ENCODE assay signal across 8 cellular contexts in genomic region chr15:34101366-34102174, GRCh38. TPM values are rescaled to one million over a fixed set of nuclear protein-coding genes. Genes with fewer than 3 reads are reported as not detected.
DNase-seq lines count a peak whose midpoint lies in the region; FAIRE-seq and TF ChIP-seq lines count a peak whose summit lies in the region.

EMC7 (minus strand) TSS chr15:34101862; CDS start chr15:34101839, 23 bp downstream.
PGBD4 (plus strand) TSS chr15:34102083; CDS start chr15:34102532, 449 bp downstream.

- peak in 3 of 4 donors; percentile 24 to 85 (median 80) for TF ChIP-seq POLR2A in esophagus squamous epithelium (IDR thresholded peaks at IDR 0.05)

- H3K4me1 ChIP-seq in DOHH2 (ENCODE audit: control insufficient read depth, low read length) (peaks cover 26% of the 10 kb centered on the region), GM23248 (ENCODE audit: insufficient read depth) (peaks cover 25% of the 10 kb centered on the region), Karpas-422 (ENCODE audit: low read length) (peaks cover 27% of the 10 kb centered on the region), esophagus squamous epithelium (peaks cover 10 to 42% (median 13%) of the 10 kb centered on the region in 3 donors), muscle layer of duodenum (ENCODE audit: control insufficient read depth in 1 of 2, insufficient read depth in 2 of 2, low read length in 2 of 2) (peaks cover 5 to 29% of the 10 kb centered on the region in 2 donors)

- H3F3A ChIP-seq in DOHH2 (ENCODE audit: control insufficient read depth, insufficient read depth) (no peaks in the 10 kb centered on the region; the same call in 1 of the 2 replicates), GM23248 (ENCODE audit: insufficient read depth) (peaks cover 14% of the 10 kb centered on the region; the same call in 1 of the 2 replicates)

- 0% methylated on average over 48 of the region's 48 CpGs for WGBS in GM23248 (ENCODE audit: low coverage in 1 of 2, low lambda C conversion rate in 2 of 2, missing lambda C conversion rate in 2 of 2), 2 experiments
- 0 to 3% methylated on average over 14 to 29 of the region's 48 CpGs for WGBS in esophagus squamous epithelium, 2 donors

- H3K9me3 ChIP-seq in DOHH2 (ENCODE audit: control insufficient read depth, insufficient read depth, low read length) (no peaks in the 10 kb centered on the region), GM23248 (ENCODE audit: low read depth) (no peaks in the 10 kb centered on the region), Karpas-422 (ENCODE audit: low read length) (no peaks in the 10 kb centered on the region), esophagus squamous epithelium (no peaks in the 10 kb centered on the region), muscle layer of duodenum (ENCODE audit: control insufficient read depth in 1 of 2, low read length in 2 of 2) (no peaks in the 10 kb centered on the region)

- H3K36me3 ChIP-seq in DOHH2 (ENCODE audit: control insufficient read depth, low read length): peaks cover 23% of the 10 kb centered on the region
- H3K36me3 ChIP-seq in GM23248 (ENCODE audit: low read depth): no peaks in the 10 kb centered on the region
- no peaks in the 10 kb centered on the region for H3K36me3 ChIP-seq in Karpas-422 (ENCODE audit: insufficient read depth, low read length)
- H3K36me3 ChIP-seq in esophagus squamous epithelium: peaks cover 0 to under 1% (median 0%) of the 10 kb centered on the region in 3 donors
- H3K36me3 ChIP-seq in muscle layer of duodenum (ENCODE audit: control insufficient read depth in 1 of 2, insufficient read depth in 2 of 2, low read length in 2 of 2): no peaks in the 10 kb centered on the region

- DNase-seq in GM23248: peak; percentile 100
- peak; percentile 99 for DNase-seq in Karpas-422
- peak; percentile 96 for DNase-seq in RCC 7860 (ENCODE audit: low spot score)
- peak; percentile 99 for DNase-seq in activated T-helper 1 cell treated with anti-CD3 and anti-CD28 coated beads, Interleukin-12 subunit alpha, Interleukin-12 subunit beta, Interleukin-2, Interleukin-4 antibody, amounts not matched to agents 30 ng/mL and 10 ng/mL and 1 ng/mL, durations not matched to agents 14 hours and 24 hours and 36 hours (ENCODE audit: low spot score)
- DNase-seq in esophagus squamous epithelium (lab: John Stamatoyannopoulos, UW): peak; percentile 89
- peak; percentile 99 for DNase-seq in stimulated activated CD8-positive, alpha-beta memory T cell treated with anti-CD3 and anti-CD28 coated beads, Interleukin-7, amount 100 ng/mL, for 24 hours (ENCODE audit: low read depth)

- peaks cover 43% of the 10 kb centered on the region for H3K4me1 Mint-ChIP-seq in activated T-helper 1 cell treated with anti-CD3 and anti-CD28 coated beads, Interleukin-12 subunit alpha, Interleukin-12 subunit beta, Interleukin-2, Interleukin-4 antibody, amounts not matched to agents 30 ng/mL and 10 ng/mL and 1 ng/mL, durations not matched to agents 14 hours and 24 hours and 36 hours (ENCODE audit: low read depth)

- H3K79me2 ChIP-seq in DOHH2 (ENCODE audit: control insufficient read depth, low read length) (peaks cover 70% of the 10 kb centered on the region), GM23248 (ENCODE audit: insufficient read depth) (peaks cover 68% of the 10 kb centered on the region), Karpas-422 (ENCODE audit: low read length) (peaks cover 70% of the 10 kb centered on the region)

- FAIRE-seq in RCC 7860 (lab: Jason Lieb, UNC): peak; percentile 77

- H3K36me3 Mint-ChIP-seq in activated T-helper 1 cell treated with anti-CD3 and anti-CD28 coated beads, Interleukin-12 subunit alpha, Interleukin-12 subunit beta, Interleukin-2, Interleukin-4 antibody, amounts not matched to agents 30 ng/mL and 10 ng/mL and 1 ng/mL, durations not matched to agents 14 hours and 24 hours and 36 hours (ENCODE audit: low read depth): peaks cover 24% of the 10 kb centered on the region

- H3K27me3 Mint-ChIP-seq in activated T-helper 1 cell treated with anti-CD3 and anti-CD28 coated beads, Interleukin-12 subunit alpha, Interleukin-12 subunit beta, Interleukin-2, Interleukin-4 antibody, amounts not matched to agents 30 ng/mL and 10 ng/mL and 1 ng/mL, durations not matched to agents 14 hours and 24 hours and 36 hours (ENCODE audit: insufficient read depth): no peaks in the 10 kb centered on the region

- TF ChIP-seq CTCF in DOHH2 (IDR thresholded peaks at IDR 0.05; ENCODE audit: low read depth, low read length, poor library complexity, severe bottlenecking) (no peak), esophagus squamous epithelium (IDR thresholded peaks at IDR 0.05) (no peak)

- H3K4me2 ChIP-seq in DOHH2 (ENCODE audit: low read length): peak within 1 kb of the TSS; percentile 94
- H3K4me2 ChIP-seq in GM23248 (ENCODE audit: unreplicated experiment): peak within 1 kb of the TSS; percentile 97
- peak within 1 kb of the TSS; percentile 95 for H3K4me2 ChIP-seq in Karpas-422 (ENCODE audit: low read depth, low read length, poor library complexity, severe bottlenecking)

- intact Hi-C loops in activated T-helper 1 cell treated with anti-CD3 and anti-CD28 coated beads, Interleukin-12 subunit alpha, Interleukin-12 subunit beta, Interleukin-2, Interleukin-4 antibody, amounts not matched to agents 30 ng/mL and 10 ng/mL and 1 ng/mL, durations not matched to agents 14 hours and 24 hours and 36 hours (cut with micrococcal nuclease): loop anchor here (1.0 to 10.0 kb wide), 11 partner anchors 39 to 907 kb away; partner anchors contain the start of genes AQR, EMC4, FMN1 and GOLGA8A
- intact Hi-C loops in esophagus squamous epithelium (cut with DNase I): loop anchor here (10.0 kb wide), 1 partner anchor 113 kb away; the partner anchor contains the start of gene KATNBL1

- H3K27ac ChIP-seq in DOHH2 (ENCODE audit: low read depth, low read length) (peak within 1 kb of the TSS; percentile 37), GM23248 (peak within 1 kb of the TSS; percentile 84), Karpas-422 (ENCODE audit: low read length) (peak within 1 kb of the TSS; percentile 61; the same call in 1 of the 2 replicates), esophagus squamous epithelium (peak within 1 kb of the TSS; percentile 87 to 94 (median 92)), muscle layer of duodenum (ENCODE audit: low read length) (peak within 1 kb of the TSS; percentile 91)

- H3K27ac Mint-ChIP-seq in activated T-helper 1 cell treated with anti-CD3 and anti-CD28 coated beads, Interleukin-12 subunit alpha, Interleukin-12 subunit beta, Interleukin-2, Interleukin-4 antibody, amounts not matched to agents 30 ng/mL and 10 ng/mL and 1 ng/mL, durations not matched to agents 14 hours and 24 hours and 36 hours: peak within 1 kb of the TSS; percentile 100

- H3K9me2 ChIP-seq in DOHH2 (replicated peaks; ENCODE audit: control insufficient read depth, low read length) (no peaks in the 10 kb centered on the region), GM23248 (ENCODE audit: insufficient read depth) (no peaks in the 10 kb centered on the region), Karpas-422 (replicated peaks; ENCODE audit: insufficient read depth, low read length) (no peaks in the 10 kb centered on the region)

- H2AFZ ChIP-seq in GM23248: peak within 1 kb of the TSS; percentile 90
- H2AFZ ChIP-seq in Karpas-422 (ENCODE audit: low read length): peak within 1 kb of the TSS; percentile 57

- in situ Hi-C loops in GM23248 (cut with MboI): loop anchor here (10.0 to 25.0 kb wide), 2 partner anchors 113 to 261 kb away; partner anchors contain the start of genes KATNBL1 and LPCAT4

- H3K9ac ChIP-seq in GM23248 (peak within 1 kb of the TSS; percentile 96), Karpas-422 (ENCODE audit: low read length) (peak within 1 kb of the TSS; percentile 87)

- H3K4me3 Mint-ChIP-seq in activated T-helper 1 cell treated with anti-CD3 and anti-CD28 coated beads, Interleukin-12 subunit alpha, Interleukin-12 subunit beta, Interleukin-2, Interleukin-4 antibody, amounts not matched to agents 30 ng/mL and 10 ng/mL and 1 ng/mL, durations not matched to agents 14 hours and 24 hours and 36 hours: peak within 1 kb of the TSS; percentile 98

- H3K4me3 ChIP-seq in DOHH2 (ENCODE audit: low read length): peak within 1 kb of the TSS; percentile 96
- peak within 1 kb of the TSS; percentile 88 for H3K4me3 ChIP-seq in GM23248
- H3K4me3 ChIP-seq in Karpas-422 (ENCODE audit: low read length): peak within 1 kb of the TSS; percentile 83
- peak within 1 kb of the TSS; percentile 76 to 97 (median 94) for H3K4me3 ChIP-seq in esophagus squamous epithelium
- H3K4me3 ChIP-seq in muscle layer of duodenum (ENCODE audit: low read depth in 1 of 2, low read length in 2 of 2): peak within 1 kb of the TSS; percentile 84 to 97

- H3K9me3 Mint-ChIP-seq in activated T-helper 1 cell treated with anti-CD3 and anti-CD28 coated beads, Interleukin-12 subunit alpha, Interleukin-12 subunit beta, Interleukin-2, Interleukin-4 antibody, amounts not matched to agents 30 ng/mL and 10 ng/mL and 1 ng/mL, durations not matched to agents 14 hours and 24 hours and 36 hours: peaks cover 7% of the 10 kb centered on the region

- H4K20me1 ChIP-seq in DOHH2 (ENCODE audit: control insufficient read depth, insufficient read depth, low read depth, low read length) (no peaks in the 10 kb centered on the region), GM23248 (ENCODE audit: insufficient read depth) (no peaks in the 10 kb centered on the region), Karpas-422 (ENCODE audit: insufficient read depth, low read depth, low read length) (no peaks in the 10 kb centered on the region)

- no peaks in the 10 kb centered on the region for H3K27me3 ChIP-seq in DOHH2 (ENCODE audit: control insufficient read depth, low read length)
- H3K27me3 ChIP-seq in GM23248 (replicated peaks; ENCODE audit: insufficient read depth): no peaks in the 10 kb centered on the region
- H3K27me3 ChIP-seq in Karpas-422 (ENCODE audit: low read length): no peaks in the 10 kb centered on the region
- no peaks in the 10 kb centered on the region for H3K27me3 ChIP-seq in esophagus squamous epithelium
- H3K27me3 ChIP-seq in muscle layer of duodenum (ENCODE audit: low read depth, low read length): no peaks in the 10 kb centered on the region

RNA-seq across cellular contexts. Expression of gene EMC7, which starts in this region (rescaled TPM):
- 29.6 and 52.6 TPM in 2 replicates for total RNA-seq in GM23248 (2014; rRNA removed; shearing (Covaris generic))
- polyA plus RNA-seq in GM23248 (2016; fragmentation: Nextera tagmentation; extraction: Ambion mirVana): 229 and 236 TPM in 2 replicates
- total RNA-seq in Karpas-422 (2014; rRNA removed; shearing (Covaris generic); ENCODE audit: low replicate concordance): 33.4 and 42.6 TPM in 2 replicates
- total RNA-seq in activated T-helper 1 cell treated with anti-CD3 and anti-CD28 coated beads, Interleukin-12 subunit alpha, Interleukin-12 subunit beta, Interleukin-2, Interleukin-4 antibody, amounts not matched to agents 30 ng/mL and 10 ng/mL and 1 ng/mL, durations not matched to agents 14 hours and 24 hours and 36 hours: 77.1 and 81.3 TPM in 2 replicates
- 10 to 100 TPM; 18.9 to 62.1 (median 36.1) TPM for total RNA-seq in esophagus squamous epithelium

RNA-seq across cellular contexts. Expression of gene PGBD4, which starts in this region (rescaled TPM):
- total RNA-seq in GM23248 (2014; rRNA removed; shearing (Covaris generic)): 0.76 and 1.7 TPM in 2 replicates
- polyA plus RNA-seq in GM23248 (2016; fragmentation: Nextera tagmentation; extraction: Ambion mirVana): 0.75 and 0.99 TPM in 2 replicates
- total RNA-seq in Karpas-422 (2014; rRNA removed; shearing (Covaris generic); ENCODE audit: low replicate concordance): 5.2 and 6.4 TPM in 2 replicates
- 3.9 TPM in 2 replicates for total RNA-seq in activated T-helper 1 cell treated with anti-CD3 and anti-CD28 coated beads, Interleukin-12 subunit alpha, Interleukin-12 subunit beta, Interleukin-2, Interleukin-4 antibody, amounts not matched to agents 30 ng/mL and 10 ng/mL and 1 ng/mL, durations not matched to agents 14 hours and 24 hours and 36 hours
- 1 to 10 TPM in 2 of 4 donors, under 1 TPM in 2; 0.70 to 1.7 (median 0.98) TPM for total RNA-seq in esophagus squamous epithelium

Comparison
In these comparisons a context has a peak if more than half of its experiments do, and no peak if none do; other contexts are left out.
1. Peak in every context shown above with its lines: DNase-seq, H3K4me3 ChIP-seq and H3K27ac ChIP-seq.
2. H3K27ac ChIP-seq: peak in every context shown above with its lines; median percentile 92 in esophagus squamous epithelium; 91 in muscle layer of duodenum; 84 in GM23248; 61 in Karpas-422; 37 in DOHH2.